8 cellular contexts compared by ENCODE assay signal in the genomic region with DNA sequence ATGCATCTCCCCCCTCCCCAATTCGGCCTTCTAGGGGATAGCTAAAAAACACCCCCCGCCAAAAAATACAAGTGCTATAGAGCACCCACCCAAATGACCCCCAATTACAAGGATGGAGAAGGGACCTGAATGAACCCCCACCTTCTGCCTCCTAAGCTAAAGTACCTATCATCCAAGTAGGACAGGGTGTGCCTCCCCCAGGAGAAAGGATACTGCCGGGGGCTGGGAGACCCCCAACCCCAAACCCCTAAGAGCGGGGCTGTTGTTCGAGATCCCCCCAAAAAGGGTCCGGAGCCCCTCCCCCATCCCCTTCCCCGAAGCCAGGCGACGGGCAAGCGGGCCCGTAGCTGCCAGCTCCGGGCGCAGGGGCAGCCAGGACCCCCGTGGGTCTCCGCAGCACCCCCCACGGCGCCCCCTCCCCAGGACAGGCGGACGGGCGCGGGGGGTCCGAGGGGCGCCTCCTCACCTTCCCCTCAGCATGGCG. TPM values are rescaled to one million over a fixed set of nuclear protein-coding genes. Genes with fewer than 3 reads are reported as not detected.
DNase-seq lines count a peak whose midpoint lies in the region; ATAC-seq and TF ChIP-seq lines count a peak whose summit lies in the region.

No MANE protein-coding gene starts in this region.

- peak overlapping the region; percentile 94 for H3K4me3 Mint-ChIP-seq in activated naive CD4-positive, alpha-beta T cell treated with anti-CD3 and anti-CD28 coated beads, Interleukin-2, amount 10 ng/mL, durations not matched to agents 7 days and 5 days
- H3K4me3 Mint-ChIP-seq in memory B cell, result peak overlapping the region; percentile 95

- no peaks in the 10 kb centered on the region for H3K9me3 Mint-ChIP-seq in activated naive CD4-positive, alpha-beta T cell treated with anti-CD3 and anti-CD28 coated beads, Interleukin-2, amount 10 ng/mL, durations not matched to agents 7 days and 5 days
- no peaks in the 10 kb centered on the region for H3K9me3 Mint-ChIP-seq in memory B cell

- peaks cover 48% of the 10 kb centered on the region for H3K4me1 Mint-ChIP-seq in activated naive CD4-positive, alpha-beta T cell treated with anti-CD3 and anti-CD28 coated beads, Interleukin-2, amount 10 ng/mL, durations not matched to agents 7 days and 5 days
- H3K4me1 Mint-ChIP-seq in memory B cell, result peaks cover 31% of the 10 kb centered on the region

- TF ChIP-seq CTCF in astrocyte of the spinal cord (IDR thresholded peaks at IDR 0.05; ENCODE audit: low read depth, low read length), result no peak
- TF ChIP-seq CTCF in upper lobe of right lung (IDR thresholded peaks at IDR 0.05), result no peak

- no peaks in the 10 kb centered on the region for H3K36me3 ChIP-seq in upper lobe of right lung

- H3K4me3 ChIP-seq in astrocyte of the spinal cord (ENCODE audit: low read depth, low read length), result peak overlapping the region; percentile 99
- H3K4me3 ChIP-seq in upper lobe of right lung, result peak overlapping the region; percentile 88

- no peaks in the 10 kb centered on the region for H3K9me3 ChIP-seq in upper lobe of right lung

- in situ Hi-C loops in astrocyte of the spinal cord (cut with HindIII; ENCODE audit: low sequenced_read_pairs), result no loop called here

- no peaks in the 10 kb centered on the region for H3K27me3 Mint-ChIP-seq in activated naive CD4-positive, alpha-beta T cell treated with anti-CD3 and anti-CD28 coated beads, Interleukin-2, amount 10 ng/mL, durations not matched to agents 7 days and 5 days
- H3K27me3 Mint-ChIP-seq in memory B cell, result no peaks in the 10 kb centered on the region

- H3K36me3 Mint-ChIP-seq in activated naive CD4-positive, alpha-beta T cell treated with anti-CD3 and anti-CD28 coated beads, Interleukin-2, amount 10 ng/mL, durations not matched to agents 7 days and 5 days, result peaks cover 44% of the 10 kb centered on the region
- H3K36me3 Mint-ChIP-seq in memory B cell, result peaks cover 13% of the 10 kb centered on the region

- CTCF ChIA-PET in activated naive CD4-positive, alpha-beta T cell treated with anti-CD3 and anti-CD28 coated beads, Interleukin-2, amount 10 ng/mL, durations not matched to agents 7 days and 5 days (lab: Charles Lee), result no interaction called here

- H3K27ac Mint-ChIP-seq in activated naive CD4-positive, alpha-beta T cell treated with anti-CD3 and anti-CD28 coated beads, Interleukin-2, amount 10 ng/mL, durations not matched to agents 7 days and 5 days, result peak overlapping the region; percentile 100
- peak overlapping the region; percentile 99 for H3K27ac Mint-ChIP-seq in memory B cell

- no peak for DNase-seq in activated naive CD4-positive, alpha-beta T cell treated with anti-CD3 and anti-CD28 coated beads, Interleukin-2, amount 10 ng/mL, durations not matched to agents 7 days and 5 days
- no peak for DNase-seq in activated naive CD4-positive, alpha-beta T cell treated with anti-CD3 and anti-CD28 coated beads, Interleukin-2, amount 50 U/mL, for 16 hours
- DNase-seq in astrocyte of the spinal cord (ENCODE audit: low read depth, low spot score) (no peak), memory B cell (ENCODE audit: low spot score in 2 of 2) (peak in 1 of 2 donors; percentile 23), upper lobe of right lung (no peak), SHP77 treated with DMSO at 0.1 percent for 48 hours (lab: John Stamatoyannopoulos, UW) (no peak), HuH-7.5 (ENCODE audit: low spot score) (no peak)

- H3K27me3 ChIP-seq in upper lobe of right lung, result no peaks in the 10 kb centered on the region

- peak overlapping the region; percentile 100 for H3K27ac ChIP-seq in upper lobe of right lung

- ATAC-seq in memory B cell (ENCODE audit: low read depth) (no peak), upper lobe of right lung (no peak), HG02840 (IDR thresholded peaks at IDR 0.05; ENCODE audit: low FRiP score, unreplicated experiment) (no peak)

- peaks cover 27% of the 10 kb centered on the region for H3K4me1 ChIP-seq in upper lobe of right lung

- intact Hi-C loops in upper lobe of right lung (cut with DNase I), result no loop called here

RNA-seq across cellular contexts. Expression of a gene that starts 1.9 kb away (rescaled TPM):
- total RNA-seq in upper lobe of right lung, result 47.5 TPM

RNA-seq across cellular contexts. Expression of a gene that starts 18.9 kb away (rescaled TPM):
- total RNA-seq in upper lobe of right lung, result 57.6 TPM
